ENCODE assay signal across 36 cellular contexts in genomic region chr5:104941030-104941645, GRCh38.
"Had no signal": no experiment of that assay in that cellular context is flagged by ENCODE, and none has a peak within 500 bp of the region (broad histone marks: within the 10 kb centered on the region; RNA-seq: fewer than 3 reads in every experiment).

No MANE protein-coding gene starts in this region.

- H3K27me3 Mint-ChIP-seq: activated B cell treated with CpG ODN at 0.5 μM for 24 hours; activated CD4-positive, alpha-beta memory T cell treated with anti-CD3 and anti-CD28 coated beads for 36 hours; activated naive CD8-positive, alpha-beta T cell treated with anti-CD3 and anti-CD28 coated beads for 36 hours; activated T-helper 17 cell treated with anti-CD3 and anti-CD28 coated beads, Interleukin-2, amount 50 U/mL, for 72 hours; central memory CD8-positive, alpha-beta T cell had no signal

- H3K27me3 ChIP-seq: cardiac muscle cell had no signal

- H3K4me3 ChIP-seq: cardiac muscle cell had no signal

- H3K4me3 Mint-ChIP-seq: activated B cell treated with CpG ODN at 0.5 μM for 24 hours; activated CD4-positive, alpha-beta memory T cell treated with anti-CD3 and anti-CD28 coated beads for 36 hours; activated naive CD8-positive, alpha-beta T cell treated with anti-CD3 and anti-CD28 coated beads for 36 hours; activated T-cell treated with anti-CD3 and anti-CD28 coated beads, Interleukin-2, amount 50 U/mL, for 72 hours; activated T-helper 17 cell treated with anti-CD3 and anti-CD28 coated beads, Interleukin-2, amount 50 U/mL, for 72 hours; central memory CD8-positive, alpha-beta T cell had no signal

- H3K36me3 Mint-ChIP-seq: activated CD4-positive, alpha-beta memory T cell treated with anti-CD3 and anti-CD28 coated beads for 36 hours; activated naive CD8-positive, alpha-beta T cell treated with anti-CD3 and anti-CD28 coated beads for 36 hours had no signal

- DNase-seq: activated B cell treated with CpG ODN at 0.5 μM for 24 hours; activated CD4-positive, alpha-beta memory T cell treated with anti-CD3 and anti-CD28 coated beads for 36 hours; activated CD4-positive, alpha-beta T cell treated with anti-CD3 and anti-CD28 coated beads for 4 hours; activated CD4-positive, alpha-beta T cell treated with anti-CD3 and anti-CD28 coated beads, Interleukin-2, amount 50 U/mL, for 1 hour; activated CD4-positive, CD25-positive, alpha-beta regulatory T cell treated with anti-CD3 and anti-CD28 coated beads, Interleukin-2, amount 50 U/mL, for 72 hours; activated effector memory CD4-positive, alpha-beta T cell treated with anti-CD3 and anti-CD28 coated beads, Interleukin-2, amount 50 U/mL, for 16 hours; activated naive CD4-positive, alpha-beta T cell; activated naive CD4-positive, alpha-beta T cell treated with anti-CD3 and anti-CD28 coated beads, Interleukin-2, amount 50 U/mL, for 16 hours; activated naive CD8-positive, alpha-beta T cell treated with anti-CD3 and anti-CD28 coated beads for 36 hours; activated T-cell treated with anti-CD3 and anti-CD28 coated beads, Interleukin-2, amount 50 U/mL, for 1 hour; activated T-cell treated with anti-CD3 and anti-CD28 coated beads, Interleukin-2, amount 50 U/mL, for 72 hours; amniotic stem cell; aorta; NCI-H1048; NCI-H146; NCI-H187; NCI-H2029 treated with DMSO at 0.1 percent for 48 hours; NCI-H2107; NCI-H2171; NCI-H510A; NCI-H526; NCI-H748 treated with DMSO at 0.1 percent for 48 hours; NK-92 treated with Interleukin-12 subunit alpha and Interleukin-12 subunit beta, amount 100 ng/mL, for 24 hours; PC-3; SIG-M5; SW 1271; T-helper 1 cell; T-helper 2 cell; T-helper 9 cell had no signal

- H3K27ac Mint-ChIP-seq: activated B cell treated with CpG ODN at 0.5 μM for 24 hours; activated CD4-positive, alpha-beta memory T cell treated with anti-CD3 and anti-CD28 coated beads for 36 hours; activated naive CD8-positive, alpha-beta T cell treated with anti-CD3 and anti-CD28 coated beads for 36 hours; activated T-cell treated with anti-CD3 and anti-CD28 coated beads, Interleukin-2, amount 50 U/mL, for 72 hours; activated T-helper 17 cell treated with anti-CD3 and anti-CD28 coated beads, Interleukin-2, amount 50 U/mL, for 72 hours had no signal

- ATAC-seq: activated T-cell treated with anti-CD3 and anti-CD28 coated beads, Interleukin-2, amount 50 U/mL, for 72 hours; activated T-helper 17 cell treated with anti-CD3 and anti-CD28 coated beads, Interleukin-2, amount 50 U/mL, for 72 hours; PC-3; Right ventricle myocardium inferior had no signal

- FAIRE-seq: RCC 7860 had no signal

- H3K4me1 Mint-ChIP-seq: activated B cell treated with CpG ODN at 0.5 μM for 24 hours; activated naive CD8-positive, alpha-beta T cell treated with anti-CD3 and anti-CD28 coated beads for 36 hours; activated T-helper 17 cell treated with anti-CD3 and anti-CD28 coated beads, Interleukin-2, amount 50 U/mL, for 72 hours; central memory CD8-positive, alpha-beta T cell had no signal

- H3K36me3 ChIP-seq: cardiac muscle cell had no signal

- H3K27ac ChIP-seq: cardiac muscle cell, RWPE1, VCaP had no signal
